Comparison of ENCODE assay signal across 8 cellular contexts in genomic region chrX:47561653-47562151, GRCh38. TPM values are rescaled to one million over a fixed set of nuclear protein-coding genes. Genes with fewer than 3 reads are reported as not detected.
A peak's percentile ranks its signal among the peaks of the same experiment; 100 is the strongest.
DNase-seq lines count a peak whose midpoint lies in the region; TF ChIP-seq lines count a peak whose summit lies in the region.

No MANE protein-coding gene starts in this region.

- H3K27ac ChIP-seq in ascending aorta: peak overlapping the region; percentile 85 to 95
- H3K27ac ChIP-seq in liver (ENCODE audit: low read depth in 1 of 2, low read length in 2 of 2): peak overlapping the region; percentile 89 to 91
- peak overlapping the region; percentile 98 for H3K27ac ChIP-seq in thymus (ENCODE audit: low read depth)

- H3K9me3 ChIP-seq in ascending aorta: no peaks in the 10 kb centered on the region
- no peaks in the 10 kb centered on the region for H3K9me3 ChIP-seq in liver (ENCODE audit: control insufficient read depth in 4 of 4, low read length in 3 of 4)
- no peaks in the 10 kb centered on the region for H3K9me3 ChIP-seq in thymus (ENCODE audit: control insufficient read depth)

- peaks cover 0 to 6% of the 10 kb centered on the region in 2 donors for H3K4me1 ChIP-seq in ascending aorta
- peaks cover 3 to 26% (median 19%) of the 10 kb centered on the region in 4 donors for H3K4me1 ChIP-seq in liver (ENCODE audit: control insufficient read depth in 4 of 4, insufficient read depth in 4 of 4, low read length in 3 of 4)
- peaks cover 4% of the 10 kb centered on the region for H3K4me1 ChIP-seq in thymus (ENCODE audit: control insufficient read depth, insufficient read depth, low read length)

- no peaks in the 10 kb centered on the region for H3K9me3 Mint-ChIP-seq in activated T-cell treated with anti-CD3 and anti-CD28 coated beads, Interleukin-2, amount 50 U/mL, for 24 hours

- intact Hi-C loops in ascending aorta (cut with DNase I): loop anchor here (1.0 to 10.0 kb wide), 4 partner anchors 21 to 273 kb away; partner anchors contain the start of genes ELK1, TIMP1 and ZNF81

- DNase-seq in activated T-cell treated with anti-CD3 and anti-CD28 coated beads, Interleukin-2, amount 50 U/mL, for 24 hours: no peak
- DNase-seq in activated T-cell treated with anti-CD3 and anti-CD28 coated beads, Interleukin-2, amount 50 U/mL, for 48 hours: no peak
- DNase-seq in ascending aorta (ENCODE audit: low spot score in 2 of 2): no peak
- DNase-seq in DMS114 treated with DMSO at 0.1 percent for 48 hours (lab: John Stamatoyannopoulos, UW; ENCODE audit: unreplicated experiment): no peak
- DNase-seq in HT-29 (ENCODE audit: low spot score): no peak
- DNase-seq in pons (ENCODE audit: low spot score): no peak

- H3K36me3 ChIP-seq in ascending aorta: peaks cover 12 to 15% of the 10 kb centered on the region in 2 donors
- H3K36me3 ChIP-seq in liver (ENCODE audit: control insufficient read depth in 4 of 4, insufficient read depth in 3 of 4, low read depth in 1 of 4, low read length in 3 of 4): peaks cover 0 to 21% (median 7%) of the 10 kb centered on the region in 4 donors
- H3K36me3 ChIP-seq in thymus (ENCODE audit: control insufficient read depth, insufficient read depth): peaks cover 21% of the 10 kb centered on the region

- no peaks in the 10 kb centered on the region for H3K27me3 ChIP-seq in ascending aorta
- no peaks in the 10 kb centered on the region for H3K27me3 ChIP-seq in liver (ENCODE audit: control insufficient read depth in 4 of 4, insufficient read depth in 4 of 4, low read length in 3 of 4)
- no peaks in the 10 kb centered on the region for H3K27me3 ChIP-seq in thymus (ENCODE audit: control insufficient read depth, insufficient read depth)

- peaks cover 42% of the 10 kb centered on the region for H3K36me3 Mint-ChIP-seq in activated T-cell treated with anti-CD3 and anti-CD28 coated beads, Interleukin-2, amount 50 U/mL, for 24 hours (ENCODE audit: low read depth)

- peaks cover 20% of the 10 kb centered on the region for H3K27me3 Mint-ChIP-seq in activated T-cell treated with anti-CD3 and anti-CD28 coated beads, Interleukin-2, amount 50 U/mL, for 24 hours

- TF ChIP-seq RAD21 in liver (IDR thresholded peaks at IDR 0.05): no peak

- H3K4me3 Mint-ChIP-seq in activated T-cell treated with anti-CD3 and anti-CD28 coated beads, Interleukin-2, amount 50 U/mL, for 24 hours: peak overlapping the region; percentile 87

- peak overlapping the region; percentile 1 to 69 for H3K9ac ChIP-seq in liver (ENCODE audit: low read depth in 1 of 2, low read length in 2 of 2)

- H3K27ac Mint-ChIP-seq in activated T-cell treated with anti-CD3 and anti-CD28 coated beads, Interleukin-2, amount 50 U/mL, for 24 hours: peak overlapping the region; percentile 93

- TF ChIP-seq CTCF in ascending aorta (IDR thresholded peaks at IDR 0.05) (no peak), liver (IDR thresholded peaks at IDR 0.05; ENCODE audit: low read depth, low read length, missing input control) (no peak)

- 4% methylated on average over 10 of the region's 10 CpGs for WGBS in liver
- WGBS in thymus: 10% methylated on average over 10 of the region's 10 CpGs

- peaks cover 44% of the 10 kb centered on the region for H3K4me1 Mint-ChIP-seq in activated T-cell treated with anti-CD3 and anti-CD28 coated beads, Interleukin-2, amount 50 U/mL, for 24 hours (ENCODE audit: low read depth)

- peak overlapping the region; percentile 53 to 63 for H3K4me3 ChIP-seq in ascending aorta
- H3K4me3 ChIP-seq in liver (ENCODE audit: low read depth in 1 of 3, low read length in 3 of 3): peak overlapping the region; percentile 64 to 82 (median 78)
- peak overlapping the region; percentile 76 for H3K4me3 ChIP-seq in thymus (ENCODE audit: low read length)

TF ChIP-seq in liver, 16 proteins besides CTCF, POLR2A, EP300 and RAD21:
- TF ChIP-seq MAX (IDR thresholded peaks at IDR 0.05) (no peak), REST (IDR thresholded peaks at IDR 0.05) (no peak), ZBTB33 (IDR thresholded peaks at IDR 0.05) (no peak), HNF4A (conservative IDR thresholded peaks at IDR 0.05) (no peak), ATF3 (IDR thresholded peaks at IDR 0.05) (no peak), RXRA (IDR thresholded peaks at IDR 0.05) (no peak), YY1 (IDR thresholded peaks at IDR 0.05) (no peak)

RNA-seq across cellular contexts. Expression of gene ARAF, which starts 0.7 kb away (rescaled TPM):
- total RNA-seq in ascending aorta (56.1 TPM), liver (10 to 100 TPM; 16.2 to 32.4 TPM)
- polyA plus RNA-seq in liver (10 to 100 TPM; 45.4 to 59.8 TPM), thymus (84.9 TPM)
- total RNA-seq in HT-29 (2014; rRNA removed; shearing (Covaris generic)): 47.0 and 55.7 TPM in 2 replicates

RNA-seq across cellular contexts. Expression of gene TIMP1, which starts 20.5 kb away (rescaled TPM):
- 1,308 TPM for total RNA-seq in ascending aorta
- 10 to 100 TPM; 18.0 to 79.4 TPM for total RNA-seq in liver
- 1,000 to 10,000 TPM in 1 of 2 donors, 100 to 1,000 TPM in 1; 213 to 1,609 TPM for polyA plus RNA-seq in liver
- polyA plus RNA-seq in thymus: 344 TPM
- total RNA-seq in HT-29 (2014; rRNA removed; shearing (Covaris generic)): 116 and 127 TPM in 2 replicates

RNA-seq across cellular contexts. Expression of gene SYN1, which starts 58.0 kb away (rescaled TPM):
- total RNA-seq in ascending aorta (5.7 TPM), liver (under 1 TPM; 0.09 to 0.33 TPM)
- polyA plus RNA-seq in liver (1 to 10 TPM in 1 of 2 donors, under 1 TPM in 1; 0.86 to 2.5 TPM), thymus (4.0 TPM)
- not detected in 2 replicates for total RNA-seq in HT-29 (2014; rRNA removed; shearing (Covaris generic))

Comparison
In these comparisons a context has a peak if more than half of its experiments do, and no peak if none do; other contexts are left out.
1. RNA of gene TIMP1, which starts 20.5 kb away (total RNA-seq): 1,308 TPM in ascending aorta (single experiment); 116 to 127 TPM in HT-29 and 18.0 to 79.4 TPM in liver; every median in the first group is over 10 times any median in the second.
2. Peak in every context shown above with its lines, with median percentiles within 50 percentile points of each other: H3K27ac ChIP-seq and H3K4me3 ChIP-seq.